ENCODE assay signal across 8 cellular contexts in genomic region chr1:145999321-146000024, GRCh38. TPM values are rescaled to one million over a fixed set of nuclear protein-coding genes. Genes with fewer than 3 reads are reported as not detected.
DNase-seq lines count a peak whose midpoint lies in the region; ATAC-seq and TF ChIP-seq lines count a peak whose summit lies in the region.

No MANE protein-coding gene starts in this region.

- peak; percentile 61 for DNase-seq in CD1c-positive myeloid dendritic cell (ENCODE audit: extremely low spot score)
- peak; percentile 62 for DNase-seq in NCI-H2081 treated with DMSO at 0.1 percent for 48 hours (lab: John Stamatoyannopoulos, UW)
- DNase-seq in breast epithelium (ENCODE audit: low spot score in 2 of 2): no peak
- no peak for DNase-seq in A172 (ENCODE audit: low spot score)
- no peak for DNase-seq in NCI-H526 (lab: John Stamatoyannopoulos, UW)

- peak overlapping the region; percentile 56 for H3K9ac ChIP-seq in mucosa of stomach (ENCODE audit: low read length)

- peaks cover 0 to 9% of the 10 kb centered on the region in 2 donors for H3K4me1 ChIP-seq in breast epithelium
- peaks cover 26% of the 10 kb centered on the region for H3K4me1 ChIP-seq in mucosa of stomach (ENCODE audit: control insufficient read depth, insufficient read depth, low read length)

- H3K36me3 ChIP-seq in breast epithelium: peaks cover 3% of the 10 kb centered on the region
- H3K36me3 ChIP-seq in mucosa of stomach (ENCODE audit: control insufficient read depth, insufficient read depth, low read length): peaks cover 9% of the 10 kb centered on the region

- no peaks in the 10 kb centered on the region for H3K27me3 ChIP-seq in breast epithelium
- no peaks in the 10 kb centered on the region for H3K27me3 ChIP-seq in mucosa of stomach (ENCODE audit: control insufficient read depth, insufficient read depth, low read length)

- TF ChIP-seq POLR2A in breast epithelium (IDR thresholded peaks at IDR 0.05): peak; percentile 22

- intact Hi-C loops in breast epithelium (cut with DNase I; ENCODE audit: low total_unique reads): no loop called here

- peak overlapping the region; percentile 95 to 96 for H3K27ac ChIP-seq in breast epithelium

- ATAC-seq in HG03025 (IDR thresholded peaks at IDR 0.05; ENCODE audit: low FRiP score, unreplicated experiment): no peak
- no peak for ATAC-seq in GM18498 (IDR thresholded peaks at IDR 0.05; ENCODE audit: unreplicated experiment)

- TF ChIP-seq CTCF in breast epithelium (IDR thresholded peaks at IDR 0.05): no peak

- H3K9me3 ChIP-seq in breast epithelium (no peaks in the 10 kb centered on the region), mucosa of stomach (ENCODE audit: control insufficient read depth, low read length) (no peaks in the 10 kb centered on the region)

- H3K4me3 ChIP-seq in breast epithelium: peak overlapping the region; percentile 71 to 81 (median 76)
- H3K4me3 ChIP-seq in mucosa of stomach (ENCODE audit: low read length): no peak overlapping the region

RNA-seq across cellular contexts. Expression of gene TXNIP, which starts 3.1 kb away (rescaled TPM):
- total RNA-seq in breast epithelium: 1,000 to 10,000 TPM; 2,506 to 3,955 (median 3,543) TPM
- total RNA-seq in A172 (2014; rRNA removed; shearing (Covaris generic)): 14.1 and 14.4 TPM in 2 replicates

RNA-seq across cellular contexts. Expression of gene HJV, which starts 22.1 kb away (rescaled TPM):
- total RNA-seq in breast epithelium: not detected
- total RNA-seq in A172 (2014; rRNA removed; shearing (Covaris generic)): not detected in 2 replicates

RNA-seq across cellular contexts. Expression of gene POLR3GL, which starts 35.0 kb away (rescaled TPM):
- 10 to 100 TPM; 18.0 to 32.8 (median 18.1) TPM for total RNA-seq in breast epithelium
- 21.0 and 24.0 TPM in 2 replicates for total RNA-seq in A172 (2014; rRNA removed; shearing (Covaris generic))

RNA-seq across cellular contexts. Expression of gene ANKRD34A, which starts 35.1 kb away (rescaled TPM):
- total RNA-seq in breast epithelium: under 1 TPM; 0.16 to 0.98 (median 0.59) TPM
- 2.4 and 2.5 TPM in 2 replicates for total RNA-seq in A172 (2014; rRNA removed; shearing (Covaris generic))

RNA-seq across cellular contexts. Expression of gene LIX1L, which starts 41.7 kb away (rescaled TPM):
- 10 to 100 TPM; 18.1 to 28.5 (median 21.8) TPM for total RNA-seq in breast epithelium
- 33.9 and 34.6 TPM in 2 replicates for total RNA-seq in A172 (2014; rRNA removed; shearing (Covaris generic))

Comparison
In these comparisons a context has a peak if more than half of its experiments do, and no peak if none do; other contexts are left out.
1. DNase-seq: peak in CD1c-positive myeloid dendritic cell (single experiment) and NCI-H2081 treated with DMSO at 0.1 percent for 48 hours (single experiment); none in breast epithelium (0 of 2), A172 (single experiment) and NCI-H526 (0 of 2).
2. RNA of gene TXNIP, which starts 3.1 kb away (total RNA-seq): 2,506 to 3,955 TPM in breast epithelium; 14.1 to 14.4 TPM in A172; every median in the first group is over 100 times any median in the second.